Comparison of ENCODE assay signal across 2 cellular contexts in the genomic region with DNA sequence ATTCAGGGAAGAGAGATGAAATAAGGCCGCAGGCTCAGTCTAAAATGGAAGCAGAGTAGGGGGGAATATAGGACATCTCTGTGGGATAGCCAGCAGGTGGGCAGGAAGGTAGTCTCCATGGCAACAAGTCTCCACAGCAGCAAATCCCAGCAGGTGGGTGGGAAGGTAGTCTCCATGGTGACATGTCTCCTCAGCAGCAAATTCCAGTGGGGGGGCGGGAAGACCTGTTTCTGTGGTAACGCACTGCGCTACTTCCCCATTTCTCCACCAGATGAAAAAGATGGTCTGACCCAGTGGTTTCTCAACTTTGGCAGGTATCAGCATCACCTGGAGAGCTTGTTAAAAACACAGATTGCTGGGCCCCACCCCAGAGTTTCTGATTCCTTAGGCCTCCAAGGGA.
TF ChIP-seq lines count a peak whose summit lies in the region.

No MANE protein-coding gene starts in this region.

TF ChIP-seq in WTC11, 78 proteins besides CTCF, POLR2A, EP300 and RAD21 (continued from another document):
- TF ChIP-seq SP1 (CRISPR knock-in tag; conservative IDR thresholded peaks at IDR 0.05) (no peak), ETV6 (CRISPR knock-in tag; IDR thresholded peaks at IDR 0.05) (no peak), ZNF232 (CRISPR knock-in tag; IDR thresholded peaks at IDR 0.05) (no peak), FOXJ3 (CRISPR knock-in tag; IDR thresholded peaks at IDR 0.05; ENCODE audit: borderline replicate concordance) (no peak), ELF4 (CRISPR knock-in tag; IDR thresholded peaks at IDR 0.05; ENCODE audit: low read depth) (no peak), ZNF219 (CRISPR knock-in tag; IDR thresholded peaks at IDR 0.05; ENCODE audit: borderline replicate concordance) (no peak), ZNF671 (CRISPR knock-in tag; IDR thresholded peaks at IDR 0.05) (no peak), PRRX2 (CRISPR knock-in tag; IDR thresholded peaks at IDR 0.05) (no peak), MYBL2 (CRISPR knock-in tag; IDR thresholded peaks at IDR 0.05) (no peak), EMX1 (CRISPR knock-in tag; IDR thresholded peaks at IDR 0.05) (no peak)
- TF ChIP-seq, protein P1, sequence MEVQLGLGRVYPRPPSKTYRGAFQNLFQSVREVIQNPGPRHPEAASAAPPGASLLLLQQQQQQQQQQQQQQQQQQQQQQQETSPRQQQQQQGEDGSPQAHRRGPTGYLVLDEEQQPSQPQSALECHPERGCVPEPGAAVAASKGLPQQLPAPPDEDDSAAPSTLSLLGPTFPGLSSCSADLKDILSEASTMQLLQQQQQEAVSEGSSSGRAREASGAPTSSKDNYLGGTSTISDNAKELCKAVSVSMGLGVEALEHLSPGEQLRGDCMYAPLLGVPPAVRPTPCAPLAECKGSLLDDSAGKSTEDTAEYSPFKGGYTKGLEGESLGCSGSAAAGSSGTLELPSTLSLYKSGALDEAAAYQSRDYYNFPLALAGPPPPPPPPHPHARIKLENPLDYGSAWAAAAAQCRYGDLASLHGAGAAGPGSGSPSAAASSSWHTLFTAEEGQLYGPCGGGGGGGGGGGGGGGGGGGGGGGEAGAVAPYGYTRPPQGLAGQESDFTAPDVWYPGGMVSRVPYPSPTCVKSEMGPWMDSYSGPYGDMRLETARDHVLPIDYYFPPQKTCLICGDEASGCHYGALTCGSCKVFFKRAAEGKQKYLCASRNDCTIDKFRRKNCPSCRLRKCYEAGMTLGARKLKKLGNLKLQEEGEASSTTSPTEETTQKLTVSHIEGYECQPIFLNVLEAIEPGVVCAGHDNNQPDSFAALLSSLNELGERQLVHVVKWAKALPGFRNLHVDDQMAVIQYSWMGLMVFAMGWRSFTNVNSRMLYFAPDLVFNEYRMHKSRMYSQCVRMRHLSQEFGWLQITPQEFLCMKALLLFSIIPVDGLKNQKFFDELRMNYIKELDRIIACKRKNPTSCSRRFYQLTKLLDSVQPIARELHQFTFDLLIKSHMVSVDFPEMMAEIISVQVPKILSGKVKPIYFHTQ (CRISPR knock-in tag; IDR thresholded peaks at IDR 0.05), result no peak
- TF ChIP-seq, protein P2, sequence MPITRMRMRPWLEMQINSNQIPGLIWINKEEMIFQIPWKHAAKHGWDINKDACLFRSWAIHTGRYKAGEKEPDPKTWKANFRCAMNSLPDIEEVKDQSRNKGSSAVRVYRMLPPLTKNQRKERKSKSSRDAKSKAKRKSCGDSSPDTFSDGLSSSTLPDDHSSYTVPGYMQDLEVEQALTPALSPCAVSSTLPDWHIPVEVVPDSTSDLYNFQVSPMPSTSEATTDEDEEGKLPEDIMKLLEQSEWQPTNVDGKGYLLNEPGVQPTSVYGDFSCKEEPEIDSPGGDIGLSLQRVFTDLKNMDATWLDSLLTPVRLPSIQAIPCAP (CRISPR knock-in tag; IDR thresholded peaks at IDR 0.05), result no peak
- TF ChIP-seq, protein P3, sequence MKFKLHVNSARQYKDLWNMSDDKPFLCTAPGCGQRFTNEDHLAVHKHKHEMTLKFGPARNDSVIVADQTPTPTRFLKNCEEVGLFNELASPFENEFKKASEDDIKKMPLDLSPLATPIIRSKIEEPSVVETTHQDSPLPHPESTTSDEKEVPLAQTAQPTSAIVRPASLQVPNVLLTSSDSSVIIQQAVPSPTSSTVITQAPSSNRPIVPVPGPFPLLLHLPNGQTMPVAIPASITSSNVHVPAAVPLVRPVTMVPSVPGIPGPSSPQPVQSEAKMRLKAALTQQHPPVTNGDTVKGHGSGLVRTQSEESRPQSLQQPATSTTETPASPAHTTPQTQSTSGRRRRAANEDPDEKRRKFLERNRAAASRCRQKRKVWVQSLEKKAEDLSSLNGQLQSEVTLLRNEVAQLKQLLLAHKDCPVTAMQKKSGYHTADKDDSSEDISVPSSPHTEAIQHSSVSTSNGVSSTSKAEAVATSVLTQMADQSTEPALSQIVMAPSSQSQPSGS (CRISPR knock-in tag; IDR thresholded peaks at IDR 0.05; ENCODE audit: borderline replicate concordance, low read depth), result no peak
- TF ChIP-seq, protein P4, sequence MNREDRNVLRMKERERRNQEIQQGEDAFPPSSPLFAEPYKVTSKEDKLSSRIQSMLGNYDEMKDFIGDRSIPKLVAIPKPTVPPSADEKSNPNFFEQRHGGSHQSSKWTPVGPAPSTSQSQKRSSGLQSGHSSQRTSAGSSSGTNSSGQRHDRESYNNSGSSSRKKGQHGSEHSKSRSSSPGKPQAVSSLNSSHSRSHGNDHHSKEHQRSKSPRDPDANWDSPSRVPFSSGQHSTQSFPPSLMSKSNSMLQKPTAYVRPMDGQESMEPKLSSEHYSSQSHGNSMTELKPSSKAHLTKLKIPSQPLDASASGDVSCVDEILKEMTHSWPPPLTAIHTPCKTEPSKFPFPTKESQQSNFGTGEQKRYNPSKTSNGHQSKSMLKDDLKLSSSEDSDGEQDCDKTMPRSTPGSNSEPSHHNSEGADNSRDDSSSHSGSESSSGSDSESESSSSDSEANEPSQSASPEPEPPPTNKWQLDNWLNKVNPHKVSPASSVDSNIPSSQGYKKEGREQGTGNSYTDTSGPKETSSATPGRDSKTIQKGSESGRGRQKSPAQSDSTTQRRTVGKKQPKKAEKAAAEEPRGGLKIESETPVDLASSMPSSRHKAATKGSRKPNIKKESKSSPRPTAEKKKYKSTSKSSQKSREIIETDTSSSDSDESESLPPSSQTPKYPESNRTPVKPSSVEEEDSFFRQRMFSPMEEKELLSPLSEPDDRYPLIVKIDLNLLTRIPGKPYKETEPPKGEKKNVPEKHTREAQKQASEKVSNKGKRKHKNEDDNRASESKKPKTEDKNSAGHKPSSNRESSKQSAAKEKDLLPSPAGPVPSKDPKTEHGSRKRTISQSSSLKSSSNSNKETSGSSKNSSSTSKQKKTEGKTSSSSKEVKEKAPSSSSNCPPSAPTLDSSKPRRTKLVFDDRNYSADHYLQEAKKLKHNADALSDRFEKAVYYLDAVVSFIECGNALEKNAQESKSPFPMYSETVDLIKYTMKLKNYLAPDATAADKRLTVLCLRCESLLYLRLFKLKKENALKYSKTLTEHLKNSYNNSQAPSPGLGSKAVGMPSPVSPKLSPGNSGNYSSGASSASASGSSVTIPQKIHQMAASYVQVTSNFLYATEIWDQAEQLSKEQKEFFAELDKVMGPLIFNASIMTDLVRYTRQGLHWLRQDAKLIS (CRISPR knock-in tag; IDR thresholded peaks at IDR 0.05; ENCODE audit: borderline replicate concordance), result no peak
- TF ChIP-seq, protein P5, sequence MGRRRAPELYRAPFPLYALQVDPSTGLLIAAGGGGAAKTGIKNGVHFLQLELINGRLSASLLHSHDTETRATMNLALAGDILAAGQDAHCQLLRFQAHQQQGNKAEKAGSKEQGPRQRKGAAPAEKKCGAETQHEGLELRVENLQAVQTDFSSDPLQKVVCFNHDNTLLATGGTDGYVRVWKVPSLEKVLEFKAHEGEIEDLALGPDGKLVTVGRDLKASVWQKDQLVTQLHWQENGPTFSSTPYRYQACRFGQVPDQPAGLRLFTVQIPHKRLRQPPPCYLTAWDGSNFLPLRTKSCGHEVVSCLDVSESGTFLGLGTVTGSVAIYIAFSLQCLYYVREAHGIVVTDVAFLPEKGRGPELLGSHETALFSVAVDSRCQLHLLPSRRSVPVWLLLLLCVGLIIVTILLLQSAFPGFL (CRISPR knock-in tag; IDR thresholded peaks at IDR 0.05; ENCODE audit: borderline replicate concordance), result no peak
- TF ChIP-seq, protein P6, sequence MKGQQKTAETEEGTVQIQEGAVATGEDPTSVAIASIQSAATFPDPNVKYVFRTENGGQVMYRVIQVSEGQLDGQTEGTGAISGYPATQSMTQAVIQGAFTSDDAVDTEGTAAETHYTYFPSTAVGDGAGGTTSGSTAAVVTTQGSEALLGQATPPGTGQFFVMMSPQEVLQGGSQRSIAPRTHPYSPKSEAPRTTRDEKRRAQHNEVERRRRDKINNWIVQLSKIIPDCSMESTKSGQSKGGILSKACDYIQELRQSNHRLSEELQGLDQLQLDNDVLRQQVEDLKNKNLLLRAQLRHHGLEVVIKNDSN (CRISPR knock-in tag; IDR thresholded peaks at IDR 0.05), result no peak

TF ChIP-seq in SK-N-SH treated with all-trans-retinoic acid at 6 μM for 48 hours, 23 proteins besides CTCF, POLR2A, EP300 and RAD21 (continued from another document):
- TF ChIP-seq, protein P7, sequence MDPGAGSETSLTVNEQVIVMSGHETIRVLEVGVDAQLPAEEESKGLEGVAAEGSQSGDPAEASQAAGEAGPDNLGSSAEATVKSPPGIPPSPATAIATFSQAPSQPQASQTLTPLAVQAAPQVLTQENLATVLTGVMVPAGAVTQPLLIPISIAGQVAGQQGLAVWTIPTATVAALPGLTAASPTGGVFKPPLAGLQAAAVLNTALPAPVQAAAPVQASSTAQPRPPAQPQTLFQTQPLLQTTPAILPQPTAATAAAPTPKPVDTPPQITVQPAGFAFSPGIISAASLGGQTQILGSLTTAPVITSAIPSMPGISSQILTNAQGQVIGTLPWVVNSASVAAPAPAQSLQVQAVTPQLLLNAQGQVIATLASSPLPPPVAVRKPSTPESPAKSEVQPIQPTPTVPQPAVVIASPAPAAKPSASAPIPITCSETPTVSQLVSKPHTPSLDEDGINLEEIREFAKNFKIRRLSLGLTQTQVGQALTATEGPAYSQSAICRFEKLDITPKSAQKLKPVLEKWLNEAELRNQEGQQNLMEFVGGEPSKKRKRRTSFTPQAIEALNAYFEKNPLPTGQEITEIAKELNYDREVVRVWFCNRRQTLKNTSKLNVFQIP (CRISPR knock-in tag; IDR thresholded peaks at IDR 0.05; ENCODE audit: borderline replicate concordance, low read depth), result no peak
- TF ChIP-seq, protein P8, sequence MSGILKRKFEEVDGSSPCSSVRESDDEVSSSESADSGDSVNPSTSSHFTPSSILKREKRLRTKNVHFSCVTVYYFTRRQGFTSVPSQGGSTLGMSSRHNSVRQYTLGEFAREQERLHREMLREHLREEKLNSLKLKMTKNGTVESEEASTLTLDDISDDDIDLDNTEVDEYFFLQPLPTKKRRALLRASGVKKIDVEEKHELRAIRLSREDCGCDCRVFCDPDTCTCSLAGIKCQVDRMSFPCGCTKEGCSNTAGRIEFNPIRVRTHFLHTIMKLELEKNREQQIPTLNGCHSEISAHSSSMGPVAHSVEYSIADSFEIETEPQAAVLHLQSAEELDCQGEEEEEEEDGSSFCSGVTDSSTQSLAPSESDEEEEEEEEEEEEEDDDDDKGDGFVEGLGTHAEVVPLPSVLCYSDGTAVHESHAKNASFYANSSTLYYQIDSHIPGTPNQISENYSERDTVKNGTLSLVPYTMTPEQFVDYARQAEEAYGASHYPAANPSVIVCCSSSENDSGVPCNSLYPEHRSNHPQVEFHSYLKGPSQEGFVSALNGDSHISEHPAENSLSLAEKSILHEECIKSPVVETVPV (CRISPR knock-in tag; IDR thresholded peaks at IDR 0.05), result no peak
- TF ChIP-seq OSR1 (CRISPR knock-in tag; IDR thresholded peaks at IDR 0.05) (no peak), RARB (CRISPR knock-in tag; IDR thresholded peaks at IDR 0.05) (no peak), ZNF565 (CRISPR knock-in tag; conservative IDR thresholded peaks at IDR 0.05; ENCODE audit: low read depth) (no peak), SNAI2 (CRISPR knock-in tag; IDR thresholded peaks at IDR 0.05) (no peak)
